ENCODE assay signal across 13 cellular contexts in the genomic region with DNA sequence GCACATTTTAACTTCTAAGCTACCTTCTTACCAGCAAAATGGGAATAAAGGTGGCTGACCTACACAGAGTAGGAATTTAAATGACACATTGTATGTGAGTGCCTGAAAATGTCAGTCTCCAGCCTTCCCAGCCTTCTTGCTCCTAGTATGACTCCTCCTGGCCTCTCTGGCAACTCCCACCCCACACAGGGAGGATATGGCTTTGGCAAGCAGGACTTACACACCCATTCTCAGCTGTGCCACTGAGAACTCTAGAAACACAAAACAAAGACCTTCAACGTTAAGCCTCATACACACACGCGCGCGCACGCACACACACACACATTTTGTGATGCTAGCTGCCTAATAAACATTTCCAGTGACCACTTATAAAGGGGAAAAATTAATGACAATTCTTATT.
DNase-seq lines count a peak whose midpoint lies in the region; ATAC-seq and TF ChIP-seq lines count a peak whose summit lies in the region.
"Had no signal": no experiment of that assay in that cellular context is flagged by ENCODE, and none has a peak within 500 bp of the region (broad histone marks: within the 10 kb centered on the region; RNA-seq: fewer than 3 reads in every experiment).

No MANE protein-coding gene starts in this region.

- H3K9me3 ChIP-seq in gastrocnemius medialis: no peaks in the 10 kb centered on the region
- no peaks in the 10 kb centered on the region for H3K9me3 ChIP-seq in transverse colon

- intact Hi-C loops in left ventricle myocardium superior (cut with micrococcal nuclease) (no loop called here), gastrocnemius medialis (cut with DNase I; ENCODE audit: low total_unique reads) (no loop called here), transverse colon (cut with DNase I; ENCODE audit: low total_unique reads) (no loop called here)

- H3K27ac ChIP-seq in brain microvascular endothelial cell: peak overlapping the region; percentile 12
- peak overlapping the region in 3 of 4 donors; percentile 42 to 95 (median 55) for H3K27ac ChIP-seq in gastrocnemius medialis
- no peak overlapping the region for H3K27ac ChIP-seq in transverse colon
- H3K27ac ChIP-seq: parathyroid adenoma had no signal

- H3K4me1 ChIP-seq in gastrocnemius medialis (peaks cover 51 to 71% of the 10 kb centered on the region in 2 donors), transverse colon (peaks cover 3 to 65% (median 44%) of the 10 kb centered on the region in 4 donors)

- no peaks in the 10 kb centered on the region for H3K27me3 ChIP-seq in brain microvascular endothelial cell (replicated peaks)
- no peaks in the 10 kb centered on the region for H3K27me3 ChIP-seq in gastrocnemius medialis
- H3K27me3 ChIP-seq in transverse colon: no peaks in the 10 kb centered on the region

- TF ChIP-seq CTCF in brain microvascular endothelial cell (IDR thresholded peaks at IDR 0.05; ENCODE audit: low read depth, low read length, missing control alignments) (peak; percentile 10), gastrocnemius medialis (IDR thresholded peaks at IDR 0.05 in 4 of 5, conservative IDR thresholded peaks at IDR 0.05 in 1 of 5) (no peak), transverse colon (IDR thresholded peaks at IDR 0.05) (no peak)

- ATAC-seq in left ventricle myocardium superior (peak; percentile 53), gastrocnemius medialis (peak in 1 of 2 donors; percentile 21), GM19455 (IDR thresholded peaks at IDR 0.05; ENCODE audit: unreplicated experiment) (no peak)

- TF ChIP-seq POLR2A in gastrocnemius medialis (IDR thresholded peaks at IDR 0.05): no peak
- TF ChIP-seq POLR2A in transverse colon (IDR thresholded peaks at IDR 0.05): no peak

- H3K4me3 ChIP-seq in brain microvascular endothelial cell (ENCODE audit: low read depth, low read length) (no peak overlapping the region), gastrocnemius medialis (no peak overlapping the region), transverse colon (no peak overlapping the region)

- no peak for TF ChIP-seq EP300 in transverse colon (IDR thresholded peaks at IDR 0.05; ENCODE audit: low read depth)

- DNase-seq in HT1080 (ENCODE audit: low read depth) (peak; percentile 71), brain microvascular endothelial cell (peak; percentile 51), left ventricle myocardium superior (no peak), gastrocnemius medialis (no peak), NCI-H146 treated with DMSO at 0.1 percent for 48 hours (lab: John Stamatoyannopoulos, UW; ENCODE audit: unreplicated experiment) (no peak), NCI-H1436 (lab: John Stamatoyannopoulos, UW) (no peak), transverse colon (no peak)
- DNase-seq: caudate nucleus, KBM-7, NCI-H526, T-helper 9 cell had no signal

- in situ Hi-C loops in brain microvascular endothelial cell (cut with HindIII; ENCODE audit: low pct_ligation_motif_present, low sequenced_read_pairs) (no loop called here), gastrocnemius medialis (cut with MboI; ENCODE audit: low sequenced_read_pairs in 4 of 4) (no loop called here), transverse colon (cut with MboI; ENCODE audit: low pct_ligation_motif_present in 1 of 4, low pct_unique_long_range_greater_than_20kb in 1 of 4, low sequenced_read_pairs in 3 of 4) (no loop called here)

- 72 to 78% methylated on average over 3 to 6 of the region's 6 CpGs for WGBS in transverse colon (ENCODE audit: low coverage in 1 of 2), 2 donors

- H3K36me3 ChIP-seq in brain microvascular endothelial cell (replicated peaks): peaks cover 2% of the 10 kb centered on the region
- no peaks in the 10 kb centered on the region for H3K36me3 ChIP-seq in gastrocnemius medialis
- no peaks in the 10 kb centered on the region for H3K36me3 ChIP-seq in transverse colon

Comparison
In these comparisons a context has a peak if more than half of its experiments do, and no peak if none do; other contexts are left out.
1. DNase-seq: peak in HT1080 (single experiment) and brain microvascular endothelial cell (single experiment); none in left ventricle myocardium superior (single experiment), gastrocnemius medialis (0 of 2), NCI-H146 treated with DMSO at 0.1 percent for 48 hours (single experiment), NCI-H1436 (single experiment) and transverse colon (single experiment).
2. H3K27ac ChIP-seq: peak in brain microvascular endothelial cell (single experiment) and gastrocnemius medialis (3 of 4); none in transverse colon (0 of 4).